ENCODE assay signal across 8 cellular contexts in the genomic region with DNA sequence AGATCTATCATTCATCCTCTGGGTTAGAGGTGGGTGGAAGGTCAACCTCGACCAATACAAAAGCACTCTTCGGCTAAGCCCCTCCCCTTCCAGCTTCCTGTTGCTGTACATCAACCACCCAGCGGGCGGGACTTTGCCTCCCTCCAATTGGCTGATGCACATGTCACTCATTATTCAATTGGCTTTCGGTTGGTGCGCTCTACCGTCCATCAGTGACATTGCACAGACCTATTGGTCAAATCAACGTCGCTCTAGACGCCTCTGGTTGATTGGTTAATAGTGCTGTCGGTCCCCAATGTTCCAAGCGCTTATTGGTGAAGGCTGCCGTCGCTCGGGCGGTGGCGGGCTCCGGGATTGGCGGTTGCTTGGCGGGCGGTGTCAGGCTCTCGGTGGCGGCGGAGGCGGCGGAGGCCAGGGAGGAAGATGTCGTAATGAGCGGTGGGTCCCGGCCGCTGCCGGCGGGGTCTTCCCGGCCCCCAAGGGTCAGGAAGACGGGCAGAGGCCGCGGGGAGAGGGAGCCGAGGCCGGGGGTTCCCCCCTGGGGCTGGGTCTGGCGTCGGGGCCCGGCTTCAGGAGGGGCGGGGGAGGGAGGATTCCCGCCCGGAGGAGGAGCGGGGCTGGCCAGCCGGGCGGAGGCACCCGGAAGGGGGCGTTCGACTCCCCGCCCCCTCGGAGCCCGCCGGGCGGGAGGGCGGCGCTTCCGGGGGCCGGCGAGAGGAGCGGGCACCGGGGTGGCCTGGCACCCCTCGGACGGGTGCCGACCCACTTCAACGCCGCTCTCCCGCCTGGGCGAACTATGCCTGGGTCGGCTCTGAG. TPM values are rescaled to one million over a fixed set of nuclear protein-coding genes. Genes with fewer than 3 reads are reported as not detected.
DNase-seq lines count a peak whose midpoint lies in the region; ATAC-seq and TF ChIP-seq lines count a peak whose summit lies in the region.

SP2 (plus strand) TSS at position 381 of the 816 bp plus-strand sequence; CDS start at position 432, 51 bp downstream.

- peaks cover 7 to 12% of the 10 kb centered on the region in 2 donors for H3K36me3 ChIP-seq in mucosa of rectum (ENCODE audit: control insufficient read depth in 2 of 2, insufficient read depth in 2 of 2, low read length in 2 of 2)

- in situ Hi-C loops in KBM-7 (cut with MboI; ENCODE audit: low pct_unique_long_range_greater_than_20kb, low sequenced_read_pairs), result loop anchor here (10.0 kb wide), 2 partner anchors 49 to 51 kb away; partner anchors contain the start of genes PNPO and SCRN2

- H3K27ac Mint-ChIP-seq in activated T-cell treated with anti-CD3 and anti-CD28 coated beads, Interleukin-2, amount 50 U/mL, for 24 hours, result peak within 1 kb of the TSS; percentile 99

- peaks cover 4 to 12% of the 10 kb centered on the region in 2 donors for H3K4me1 ChIP-seq in mucosa of rectum (ENCODE audit: control insufficient read depth in 2 of 2, insufficient read depth in 2 of 2, low read length in 2 of 2)

- ATAC-seq in GM21717 (IDR thresholded peaks at IDR 0.05; ENCODE audit: unreplicated experiment), result peak; percentile 85

- H3K9me3 ChIP-seq in mucosa of rectum (ENCODE audit: control insufficient read depth in 2 of 2, low read length in 2 of 2), result no peaks in the 10 kb centered on the region

- peaks cover 48% of the 10 kb centered on the region for H3K36me3 Mint-ChIP-seq in activated T-cell treated with anti-CD3 and anti-CD28 coated beads, Interleukin-2, amount 50 U/mL, for 24 hours (ENCODE audit: low read depth)

- H3K4me1 Mint-ChIP-seq in activated T-cell treated with anti-CD3 and anti-CD28 coated beads, Interleukin-2, amount 50 U/mL, for 24 hours (ENCODE audit: low read depth), result peaks cover 51% of the 10 kb centered on the region

- no peaks in the 10 kb centered on the region for H3K27me3 Mint-ChIP-seq in activated T-cell treated with anti-CD3 and anti-CD28 coated beads, Interleukin-2, amount 50 U/mL, for 24 hours

- H3K27ac ChIP-seq in mucosa of rectum (ENCODE audit: low read depth in 2 of 2, low read length in 2 of 2), result peak within 1 kb of the TSS; percentile 97

- peak within 1 kb of the TSS; percentile 96 to 97 for H3K4me3 ChIP-seq in mucosa of rectum (ENCODE audit: low read length in 2 of 2)

- H3K9ac ChIP-seq in mucosa of rectum (ENCODE audit: low read depth in 1 of 2, low read length in 2 of 2), result peak within 1 kb of the TSS; percentile 97 to 98

- H3K27me3 ChIP-seq in mucosa of rectum (ENCODE audit: control insufficient read depth in 2 of 2, insufficient read depth in 2 of 2, low read length in 2 of 2), result no peaks in the 10 kb centered on the region

- peak; percentile 83 for TF ChIP-seq POLR2A in erythroblast (IDR thresholded peaks at IDR 0.05; ENCODE audit: low read length)

- no peaks in the 10 kb centered on the region for H3K9me3 Mint-ChIP-seq in activated T-cell treated with anti-CD3 and anti-CD28 coated beads, Interleukin-2, amount 50 U/mL, for 24 hours

- DNase-seq in DMS153 treated with DMSO at 0.1 percent for 48 hours (lab: John Stamatoyannopoulos, UW; ENCODE audit: unreplicated experiment), result peak; percentile 100
- DNase-seq in KBM-7, result peak; percentile 100
- DNase-seq in activated T-cell treated with anti-CD3 and anti-CD28 coated beads, Interleukin-2, amount 50 U/mL, for 24 hours, result peak; percentile 100
- DNase-seq in erythroblast (lab: John Stamatoyannopoulos, UW), result peak; percentile 100
- peak; percentile 100 for DNase-seq in stimulated activated CD8-positive, alpha-beta memory T cell treated with anti-CD3 and anti-CD28 coated beads, Interleukin-4, amount 100 ng/mL, for 48 hours

- peak within 1 kb of the TSS; percentile 97 for H3K4me3 Mint-ChIP-seq in activated T-cell treated with anti-CD3 and anti-CD28 coated beads, Interleukin-2, amount 50 U/mL, for 24 hours

TF ChIP-seq in PFSK-1, 5 proteins besides CTCF, POLR2A, EP300 and RAD21:
- TF ChIP-seq FOXP2 (optimal IDR thresholded peaks at IDR 0.05; ENCODE audit: borderline replicate concordance, extremely low read depth, extremely low read length, insufficient read depth) (peak; percentile 29), POLR2AphosphoS5 (IDR thresholded peaks at IDR 0.05; ENCODE audit: low read depth, low read length) (peak; percentile 69), SIN3A (IDR thresholded peaks at IDR 0.05; ENCODE audit: borderline replicate concordance, insufficient read depth, low read length) (peak; percentile 77; the same call in 1 of the 2 replicates), TAF1 (IDR thresholded peaks at IDR 0.05; ENCODE audit: borderline replicate concordance, insufficient read depth, low read length) (peak; percentile 56; the same call in 1 of the 2 replicates)
- TF ChIP-seq, protein P1, sequence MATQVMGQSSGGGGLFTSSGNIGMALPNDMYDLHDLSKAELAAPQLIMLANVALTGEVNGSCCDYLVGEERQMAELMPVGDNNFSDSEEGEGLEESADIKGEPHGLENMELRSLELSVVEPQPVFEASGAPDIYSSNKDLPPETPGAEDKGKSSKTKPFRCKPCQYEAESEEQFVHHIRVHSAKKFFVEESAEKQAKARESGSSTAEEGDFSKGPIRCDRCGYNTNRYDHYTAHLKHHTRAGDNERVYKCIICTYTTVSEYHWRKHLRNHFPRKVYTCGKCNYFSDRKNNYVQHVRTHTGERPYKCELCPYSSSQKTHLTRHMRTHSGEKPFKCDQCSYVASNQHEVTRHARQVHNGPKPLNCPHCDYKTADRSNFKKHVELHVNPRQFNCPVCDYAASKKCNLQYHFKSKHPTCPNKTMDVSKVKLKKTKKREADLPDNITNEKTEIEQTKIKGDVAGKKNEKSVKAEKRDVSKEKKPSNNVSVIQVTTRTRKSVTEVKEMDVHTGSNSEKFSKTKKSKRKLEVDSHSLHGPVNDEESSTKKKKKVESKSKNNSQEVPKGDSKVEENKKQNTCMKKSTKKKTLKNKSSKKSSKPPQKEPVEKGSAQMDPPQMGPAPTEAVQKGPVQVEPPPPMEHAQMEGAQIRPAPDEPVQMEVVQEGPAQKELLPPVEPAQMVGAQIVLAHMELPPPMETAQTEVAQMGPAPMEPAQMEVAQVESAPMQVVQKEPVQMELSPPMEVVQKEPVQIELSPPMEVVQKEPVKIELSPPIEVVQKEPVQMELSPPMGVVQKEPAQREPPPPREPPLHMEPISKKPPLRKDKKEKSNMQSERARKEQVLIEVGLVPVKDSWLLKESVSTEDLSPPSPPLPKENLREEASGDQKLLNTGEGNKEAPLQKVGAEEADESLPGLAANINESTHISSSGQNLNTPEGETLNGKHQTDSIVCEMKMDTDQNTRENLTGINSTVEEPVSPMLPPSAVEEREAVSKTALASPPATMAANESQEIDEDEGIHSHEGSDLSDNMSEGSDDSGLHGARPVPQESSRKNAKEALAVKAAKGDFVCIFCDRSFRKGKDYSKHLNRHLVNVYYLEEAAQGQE (IDR thresholded peaks at IDR 0.05; ENCODE audit: insufficient read depth in 1 of 2, low read depth in 2 of 2, low read length in 2 of 2), result no peak
TF ChIP-seq in PFSK-1: peak in this region for 4.

RNA-seq across cellular contexts. Expression of gene SP2, which starts in this region (rescaled TPM):
- 29.4 TPM for polyA plus RNA-seq in PFSK-1 (2012; ENCODE audit: insufficient read length, low read depth)

Comparison
In these comparisons a context has a peak if more than half of its experiments do, and no peak if none do; other contexts are left out.
1. Peak in every context shown above with its lines: DNase-seq, ATAC-seq, H3K4me3 ChIP-seq and H3K27ac ChIP-seq.